In the genomic region with DNA sequence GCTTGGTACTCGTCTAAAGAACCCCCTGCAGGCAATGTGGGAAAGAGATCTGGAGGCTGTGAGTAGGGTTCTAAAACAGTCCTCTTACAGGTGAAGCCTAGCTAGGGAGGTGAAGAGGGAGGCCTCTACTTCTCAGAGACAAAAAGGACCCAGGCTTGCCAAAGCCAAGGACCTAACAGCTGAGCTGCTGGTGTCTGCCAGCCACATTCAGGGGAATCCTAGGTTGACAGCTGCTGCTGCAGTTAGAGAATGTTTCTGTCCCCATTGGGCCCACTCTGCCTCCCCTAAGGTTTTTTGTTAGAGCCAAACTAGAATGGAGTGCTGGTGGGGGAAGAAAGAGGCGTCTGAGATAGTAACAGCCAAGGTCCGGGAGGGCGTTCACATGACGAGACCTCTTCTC, we compare ENCODE assay signal across 8 cellular contexts. TPM values are rescaled to one million over a fixed set of nuclear protein-coding genes. Genes with fewer than 3 reads are reported as not detected.
"Had no signal": no experiment of that assay in that cellular context is flagged by ENCODE, and none has a peak within 500 bp of the region (broad histone marks: within the 10 kb centered on the region; RNA-seq: fewer than 3 reads in every experiment).

No MANE protein-coding gene starts in this region.

- H3K27ac ChIP-seq: HL-60 had no signal

- H3K9me3 Mint-ChIP-seq: HFFc6 had no signal

- H3K4me3 Mint-ChIP-seq: HFFc6, IgD-negative memory B cell had no signal

- H3K4me1 ChIP-seq: HAP-1 had no signal

- DNase-seq: GOT3, H7, HFFc6 had no signal

- H3K36me3 ChIP-seq: HAP-1 had no signal

- H3K27ac Mint-ChIP-seq: HFFc6, IgD-negative memory B cell had no signal

- H3K9me3 ChIP-seq: HAP-1 had no signal

- H3K4me3 ChIP-seq: HAP-1 had no signal

- H3K36me3 Mint-ChIP-seq: IgD-negative memory B cell had no signal

RNA-seq across cellular contexts. Expression of a gene that starts 26.6 kb away (rescaled TPM):
- polyA plus RNA-seq: IgD-negative memory B cell had no signal

RNA-seq across cellular contexts. Expression of a gene that starts 58.5 kb away (rescaled TPM):
- total RNA-seq: H7, HepG2, HFFc6, HT1080 had no signal
- polyA plus RNA-seq: HepG2, IgD-negative memory B cell had no signal
